In genomic region chr1:165768513-165769394, GRCh38 we compare ENCODE assay signal across 8 cellular contexts. TPM values are rescaled to one million over a fixed set of nuclear protein-coding genes. Genes with fewer than 3 reads are reported as not detected.
DNase-seq lines count a peak whose midpoint lies in the region; ATAC-seq and TF ChIP-seq lines count a peak whose summit lies in the region.

Gene TMCO1 (minus strand): TSS chr1:165768868. CDS start chr1:165768751, 117 bp downstream.

- H3K27me3 ChIP-seq in left ventricle myocardium inferior (ENCODE audit: low read depth): no peaks in the 10 kb centered on the region

- intact Hi-C loops in left ventricle myocardium inferior (cut with micrococcal nuclease): no loop called here

- H3K27me3 Mint-ChIP-seq in T-helper 17 cell: no peaks in the 10 kb centered on the region
- H3K27me3 Mint-ChIP-seq in progenitor cell of endocrine pancreas: no peaks in the 10 kb centered on the region

- H3K36me3 Mint-ChIP-seq in T-helper 17 cell (ENCODE audit: low read depth): peaks cover 20% of the 10 kb centered on the region
- H3K36me3 Mint-ChIP-seq in progenitor cell of endocrine pancreas (ENCODE audit: insufficient read depth): peaks cover 19% of the 10 kb centered on the region

- no peaks in the 10 kb centered on the region for H3K9me3 ChIP-seq in T-helper 17 cell (ENCODE audit: control insufficient read depth, low read length, poor library complexity, severe bottlenecking)
- H3K9me3 ChIP-seq in left ventricle myocardium inferior (replicated peaks): no peaks in the 10 kb centered on the region

- peak; percentile 28 for TF ChIP-seq CTCF in GM13977 (IDR thresholded peaks at IDR 0.05; ENCODE audit: extremely low read depth, insufficient read depth, missing control alignments)
- peak; percentile 33 for TF ChIP-seq CTCF in left ventricle myocardium inferior (IDR thresholded peaks at IDR 0.05; ENCODE audit: borderline replicate concordance)
- TF ChIP-seq CTCF in progenitor cell of endocrine pancreas (IDR thresholded peaks at IDR 0.05; ENCODE audit: unreplicated experiment): peak; percentile 4

- in situ Hi-C loops in GM13977 (cut with MboI; ENCODE audit: low pct_unique_long_range_greater_than_20kb, low sequenced_read_pairs, unreplicated experiment): no loop called here

- peaks cover 47% of the 10 kb centered on the region for H3K4me1 Mint-ChIP-seq in T-helper 17 cell
- H3K4me1 Mint-ChIP-seq in progenitor cell of endocrine pancreas (ENCODE audit: low read depth): peaks cover 15% of the 10 kb centered on the region

- H3K36me3 ChIP-seq in left ventricle myocardium inferior: peaks cover 44% of the 10 kb centered on the region

- no peaks in the 10 kb centered on the region for H3K9me3 Mint-ChIP-seq in progenitor cell of endocrine pancreas (ENCODE audit: low read depth)

- H3K4me3 ChIP-seq in left ventricle myocardium inferior: peak within 1 kb of the TSS; percentile 82

- H3K27ac Mint-ChIP-seq in T-helper 17 cell: peak within 1 kb of the TSS; percentile 97
- peak within 1 kb of the TSS; percentile 97 for H3K27ac Mint-ChIP-seq in progenitor cell of endocrine pancreas

- peaks cover 50% of the 10 kb centered on the region for H3K4me1 ChIP-seq in left ventricle myocardium inferior

- H3K4me3 Mint-ChIP-seq in T-helper 17 cell (peak within 1 kb of the TSS; percentile 91), progenitor cell of endocrine pancreas (ENCODE audit: low read depth) (peak within 1 kb of the TSS; percentile 89)

- peak; percentile 93 for DNase-seq in GM13977 (ENCODE audit: low spot score)
- DNase-seq in NCI-H1694 treated with DMSO at 0.1 percent for 48 hours (lab: John Stamatoyannopoulos, UW): peak; percentile 97
- peak; percentile 83 to 89 (median 84) for DNase-seq in T-helper 17 cell
- peak; percentile 65 to 99 (median 93) for DNase-seq in amygdala (lab: John Stamatoyannopoulos, UW)
- DNase-seq in left ventricle myocardium inferior: peak; percentile 93
- peak; percentile 76 for DNase-seq in progenitor cell of endocrine pancreas (ENCODE audit: low spot score, unreplicated experiment)
- peak; percentile 96 for DNase-seq in ureter (ENCODE audit: low spot score)

- peak; percentile 99 for ATAC-seq in HG02884 (IDR thresholded peaks at IDR 0.05; ENCODE audit: unreplicated experiment)
- ATAC-seq in T-helper 17 cell: peak; percentile 96

- H3K27ac ChIP-seq in left ventricle myocardium inferior (replicated peaks): peak within 1 kb of the TSS; percentile 89

RNA-seq across cellular contexts. Expression of gene TMCO1, which starts in this region (rescaled TPM):
- 10 to 100 TPM; 33.4 to 37.8 TPM for total RNA-seq in T-helper 17 cell
- total RNA-seq in left ventricle myocardium inferior: 51.9 TPM
- 99.4 and 102 TPM in 2 replicates for total RNA-seq in progenitor cell of endocrine pancreas
- total RNA-seq in ureter: 92.4 TPM

Comparison
In these comparisons a context has a peak if more than half of its experiments do, and no peak if none do; other contexts are left out.
1. Peak in every context shown above with its lines: DNase-seq, ATAC-seq, H3K4me3 ChIP-seq and H3K27ac ChIP-seq.